Comparison of ENCODE assay signal across 1 cellular context in the genomic region with DNA sequence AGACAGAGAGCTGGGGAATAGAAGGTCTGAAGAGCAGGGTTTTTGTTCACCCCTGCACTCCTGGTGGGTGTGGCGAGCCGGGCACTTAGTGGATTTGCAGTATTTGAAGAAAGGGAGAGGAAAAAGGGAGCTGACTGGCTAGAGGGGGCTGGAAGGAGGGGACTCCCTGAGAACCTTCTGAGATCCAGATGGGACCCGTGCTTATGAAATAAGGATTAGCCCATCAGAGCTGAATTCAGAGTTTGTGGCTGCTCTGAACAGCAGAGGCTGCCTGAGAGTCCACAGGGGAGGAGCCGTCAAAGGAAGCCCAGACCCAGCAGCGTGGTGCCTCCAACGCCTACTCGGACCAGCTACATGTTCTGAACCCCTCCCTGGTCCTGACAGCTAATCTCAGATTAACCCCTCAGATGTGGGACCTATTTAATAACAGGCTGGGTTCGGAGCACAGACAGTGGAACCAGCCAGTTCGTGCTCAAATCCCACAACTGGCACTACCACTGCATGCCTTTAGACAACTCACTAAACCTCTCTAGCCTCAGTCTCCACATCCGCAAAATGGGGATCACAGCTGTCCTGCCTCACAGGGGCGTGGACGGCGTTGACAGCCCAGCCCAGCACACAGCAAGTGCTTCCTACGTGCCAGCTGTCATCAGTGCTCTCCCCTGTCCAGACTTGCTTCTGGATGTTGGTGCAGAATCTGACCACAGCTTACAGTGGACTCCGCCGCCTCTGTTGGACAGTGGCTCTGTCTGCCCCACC.
TF ChIP-seq lines count a peak whose summit lies in the region.

No MANE protein-coding gene starts in this region.

TF ChIP-seq in IMR-90, 13 proteins besides CTCF, POLR2A, EP300 and RAD21:
- no peak for TF ChIP-seq MXI1 (IDR thresholded peaks at IDR 0.05; ENCODE audit: borderline replicate concordance, low read depth, low read length)
- no peak for TF ChIP-seq BHLHE40 (IDR thresholded peaks at IDR 0.05; ENCODE audit: low read depth, low read length)
- no peak for TF ChIP-seq RFX5 (IDR thresholded peaks at IDR 0.05; ENCODE audit: low read depth, low read length)
- no peak for TF ChIP-seq FOS (IDR thresholded peaks at IDR 0.05; ENCODE audit: low read depth, low read length)
- no peak for TF ChIP-seq SMC3 (IDR thresholded peaks at IDR 0.05; ENCODE audit: low read depth, low read length)
- TF ChIP-seq RCOR1 (IDR thresholded peaks at IDR 0.05; ENCODE audit: insufficient replicate concordance, low read length) = no peak
- no peak for TF ChIP-seq ELK1 (IDR thresholded peaks at IDR 0.05; ENCODE audit: borderline replicate concordance, low read depth, low read length)
- TF ChIP-seq CHD1 (IDR thresholded peaks at IDR 0.05; ENCODE audit: low read depth, low read length) = no peak
- TF ChIP-seq MAFK (IDR thresholded peaks at IDR 0.05; ENCODE audit: low read depth, low read length) = no peak
- TF ChIP-seq MAZ (IDR thresholded peaks at IDR 0.05; ENCODE audit: borderline replicate concordance, low read depth, low read length) = no peak
- TF ChIP-seq CEBPB (IDR thresholded peaks at IDR 0.05; ENCODE audit: low read depth, low read length) = no peak
- TF ChIP-seq NFE2L2 (IDR thresholded peaks at IDR 0.05; ENCODE audit: low read depth, low read length) = no peak
- no peak for TF ChIP-seq USF2 (IDR thresholded peaks at IDR 0.05; ENCODE audit: low read depth, low read length)
TF ChIP-seq in IMR-90: peak in this region for 0.
